Comparison of ENCODE assay signal across 22 cellular contexts in the genomic region with DNA sequence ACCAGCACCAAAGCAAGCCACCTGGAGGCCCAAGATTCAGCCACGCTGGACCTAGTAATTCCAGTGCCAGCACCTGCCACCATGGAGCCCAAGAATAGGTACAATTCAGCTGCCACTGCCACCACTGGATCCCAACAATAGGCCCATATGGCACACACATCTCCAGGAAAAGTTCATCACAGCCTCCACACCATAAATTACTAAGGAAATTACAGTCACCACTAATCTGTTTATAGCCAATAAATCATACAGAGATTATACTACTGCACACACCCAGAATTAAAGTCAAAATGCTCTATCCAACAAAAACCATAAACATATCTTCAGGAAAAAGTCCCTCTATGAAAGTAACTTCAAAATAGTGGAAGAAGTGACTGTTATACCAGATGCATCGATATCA.
"Had no signal": no experiment of that assay in that cellular context is flagged by ENCODE, and none has a peak within 500 bp of the region (broad histone marks: within the 10 kb centered on the region; RNA-seq: fewer than 3 reads in every experiment).

No MANE protein-coding gene starts in this region.

- H3K9me3 ChIP-seq: colonic mucosa had no signal

- DNase-seq: cerebellar nuclear complex; colonic mucosa; dermis blood vessel endothelial cell; dorsolateral prefrontal cortex; effector CD4-positive, alpha-beta T cell; effector CD8-positive, alpha-beta T cell; effector memory CD4-positive, alpha-beta T cell; effector memory CD8-positive, alpha-beta T cell; endodermal cell; erythroblast; esophagus squamous epithelium; foreskin fibroblast; foreskin keratinocyte; foreskin melanocyte; gastrocnemius medialis; glutamatergic neuron; head of caudate nucleus had no signal

- H3K27ac ChIP-seq: colonic mucosa, coronary artery, dorsolateral prefrontal cortex, epithelial cell of prostate, esophagus muscularis mucosa, esophagus squamous epithelium, foreskin keratinocyte, gastrocnemius medialis, gastroesophageal sphincter had no signal

- H3K4me1 ChIP-seq: colonic mucosa, esophagus muscularis mucosa, esophagus squamous epithelium, foreskin keratinocyte, gastrocnemius medialis, gastroesophageal sphincter had no signal

- H3K4me3 ChIP-seq: colonic mucosa, coronary artery, dorsolateral prefrontal cortex, esophagus muscularis mucosa, esophagus squamous epithelium, gastrocnemius medialis, gastroesophageal sphincter had no signal

- H3K36me3 ChIP-seq: colonic mucosa, esophagus muscularis mucosa, esophagus squamous epithelium, gastrocnemius medialis, gastroesophageal sphincter had no signal

- ATAC-seq: effector memory CD8-positive, alpha-beta T cell; esophagus mucosa; foreskin keratinocyte; gastrocnemius medialis; gastroesophageal sphincter had no signal

- H3K27me3 ChIP-seq: colonic mucosa, dorsolateral prefrontal cortex, esophagus muscularis mucosa, esophagus squamous epithelium, foreskin keratinocyte, gastrocnemius medialis, gastroesophageal sphincter had no signal
